ENCODE assay signal across 7 cellular contexts in genomic region chrX:154658187-154658586, GRCh38. TPM values are rescaled to one million over a fixed set of nuclear protein-coding genes. Genes with fewer than 3 reads are reported as not detected.
"Had no signal": no experiment of that assay in that cellular context is flagged by ENCODE, and none has a peak within 500 bp of the region (broad histone marks: within the 10 kb centered on the region; RNA-seq: fewer than 3 reads in every experiment).

No MANE protein-coding gene starts in this region.

- H3K27ac Mint-ChIP-seq: GM23338, HFFc6, IgD-negative memory B cell had no signal

- H3K4me3 ChIP-seq: GM23338, HAP-1 had no signal

- DNase-seq: HFFc6 had no signal

- H3K4me1 ChIP-seq: HAP-1 had no signal

- H2AFZ ChIP-seq: GM23338 had no signal

- H3K27me3 Mint-ChIP-seq: IgD-negative memory B cell had no signal

- H3K36me3 Mint-ChIP-seq: IgD-negative memory B cell had no signal

- H3K4me1 Mint-ChIP-seq: GM23338 had no signal

- H3K36me3 ChIP-seq: HAP-1 had no signal

- H3K9me3 ChIP-seq: HAP-1 had no signal

- H3K4me2 ChIP-seq: GM23338 had no signal

- H3K4me3 Mint-ChIP-seq: GM23338, HFFc6, IgD-negative memory B cell had no signal

- H3K9me3 Mint-ChIP-seq: HFFc6 had no signal

- H3K27ac ChIP-seq: HL-60 had no signal

RNA-seq across cellular contexts. Expression of gene CTAG2, which starts 4.8 kb away (rescaled TPM):
- total RNA-seq: H1, HepG2, HFFc6 had no signal
- polyA plus RNA-seq: GM23338, H1, HepG2, IgD-negative memory B cell had no signal

RNA-seq across cellular contexts. Expression of gene CTAG1B, which starts 39.1 kb away (rescaled TPM):
- total RNA-seq: GM23338, H1, HepG2, HFFc6 had no signal
- polyA plus RNA-seq: GM23338, H1, HepG2, IgD-negative memory B cell had no signal
